ENCODE assay signal across 7 cellular contexts in genomic region chr14:43119672-43120071, GRCh38.
"Had no signal": no experiment of that assay in that cellular context is flagged by ENCODE, and none has a peak within 500 bp of the region (broad histone marks: within the 10 kb centered on the region; RNA-seq: fewer than 3 reads in every experiment).

No MANE protein-coding gene starts in this region.

- H3K4me3 Mint-ChIP-seq: GM23338, H9, HFFc6, IgD-negative memory B cell had no signal

- H3K4me1 Mint-ChIP-seq: GM23338, H9, IgD-negative memory B cell had no signal

- H3K27ac Mint-ChIP-seq: GM23338, H9, HFFc6, IgD-negative memory B cell had no signal

- H3K4me3 ChIP-seq: GM23338 had no signal

- H3K27me3 Mint-ChIP-seq: IgD-negative memory B cell had no signal

- H3K27ac ChIP-seq: HL-60 had no signal

- ATAC-seq: GM23338, HepG2 had no signal

- H3K36me3 Mint-ChIP-seq: IgD-negative memory B cell had no signal

- DNase-seq: H9, HCEC 1CT, HFFc6 had no signal
